13 cellular contexts compared by ENCODE assay signal in the genomic region with DNA sequence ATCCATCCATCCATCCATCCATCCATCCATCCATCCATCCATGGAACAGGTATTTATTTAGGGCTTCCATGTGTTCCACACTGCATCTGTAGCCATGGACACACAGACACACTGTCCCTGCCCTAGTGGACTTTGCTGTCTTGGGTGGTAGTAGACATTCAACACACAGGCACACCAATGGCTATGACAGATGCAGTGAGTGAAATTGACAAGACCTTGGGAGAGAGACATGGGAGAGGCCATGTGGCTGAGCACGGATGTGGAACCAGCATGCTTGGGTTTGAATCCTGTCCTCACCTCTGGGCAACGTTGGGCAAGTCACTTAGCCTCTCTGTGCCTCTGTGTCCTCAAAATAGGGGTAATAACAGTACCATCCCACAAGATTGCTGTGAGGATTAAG. TPM values are rescaled to one million over a fixed set of nuclear protein-coding genes. Genes with fewer than 3 reads are reported as not detected.
DNase-seq lines count a peak whose midpoint lies in the region; ATAC-seq and TF ChIP-seq lines count a peak whose summit lies in the region.
"Had no signal": no experiment of that assay in that cellular context is flagged by ENCODE, and none has a peak within 500 bp of the region (broad histone marks: within the 10 kb centered on the region; RNA-seq: fewer than 3 reads in every experiment).

No MANE protein-coding gene starts in this region.

- H3K36me3 Mint-ChIP-seq in activated CD4-positive, alpha-beta memory T cell treated with anti-CD3 and anti-CD28 coated beads, Interleukin-2, amount 10 ng/mL, durations not matched to agents 7 days and 5 days (ENCODE audit: low read depth), result peaks cover 4% of the 10 kb centered on the region
- H3K36me3 Mint-ChIP-seq in CD4-positive, alpha-beta T cell (ENCODE audit: low read depth), result no peaks in the 10 kb centered on the region

- H3K9me3 ChIP-seq in heart right ventricle (no peaks in the 10 kb centered on the region), esophagus muscularis mucosa (no peaks in the 10 kb centered on the region), upper lobe of left lung (no peaks in the 10 kb centered on the region)
- H3K9me3 ChIP-seq in CD4-positive, alpha-beta T cell (ENCODE audit: control insufficient read depth, low read length), result no peaks in the 10 kb centered on the region

- intact Hi-C loops in heart right ventricle (cut with DNase I) (loop anchor here in 5 of 10 donors (2.0 to 10.0 kb wide), 5 partner anchors 37 to 112 kb away; a partner anchor contains a TSS), Right ventricle myocardium inferior (cut with DNase I) (no loop called here), esophagus muscularis mucosa (cut with DNase I) (no loop called here)
- intact Hi-C loops in CD4-positive, alpha-beta T cell (cut with DNase I, micrococcal nuclease), result loop anchor here in 1 of 2 experiments (5.0 kb wide), 1 partner anchor 567 kb away; no protein-coding TSS in a partner anchor

- DNase-seq in heart right ventricle, result no peak
- no peak for DNase-seq in Right ventricle myocardium inferior (ENCODE audit: missing footprints)
- DNase-seq in esophagus muscularis mucosa (ENCODE audit: extremely low spot score), result no peak
- DNase-seq in upper lobe of left lung, result no peak
- DNase-seq in activated CD4-positive, alpha-beta memory T cell treated with anti-CD3 and anti-CD28 coated beads, Interleukin-2, amount 10 ng/mL, durations not matched to agents 7 days and 5 days, result no peak
- DNase-seq in CD4-positive, alpha-beta T cell, result no peak
- DNase-seq: activated naive CD8-positive, alpha-beta T cell treated with anti-CD3 and anti-CD28 coated beads for 36 hours; activated T-cell treated with anti-CD3 and anti-CD28 coated beads for 4 hours; NCI-H510A treated with DMSO at 0.1 percent for 48 hours had no signal

- POLR2A ChIA-PET in activated CD4-positive, alpha-beta memory T cell treated with anti-CD3 and anti-CD28 coated beads, Interleukin-2, amount 10 ng/mL, durations not matched to agents 7 days and 5 days (lab: Charles Lee), result no interaction called here
- POLR2A ChIA-PET in CD4-positive, alpha-beta T cell (lab: Charles Lee), result no interaction called here

- H3K27me3 Mint-ChIP-seq in activated CD4-positive, alpha-beta memory T cell treated with anti-CD3 and anti-CD28 coated beads, Interleukin-2, amount 10 ng/mL, durations not matched to agents 7 days and 5 days, result no peaks in the 10 kb centered on the region
- H3K27me3 Mint-ChIP-seq in CD4-positive, alpha-beta T cell, result no peaks in the 10 kb centered on the region
- H3K27me3 Mint-ChIP-seq: activated naive CD8-positive, alpha-beta T cell treated with anti-CD3 and anti-CD28 coated beads for 36 hours had no signal

- ATAC-seq in heart right ventricle (no peak), Right ventricle myocardium inferior (no peak), upper lobe of left lung (ENCODE audit: low FRiP score in 2 of 2) (no peak), GM18861 (IDR thresholded peaks at IDR 0.05; ENCODE audit: unreplicated experiment) (no peak)
- ATAC-seq in CD4-positive, alpha-beta T cell (ENCODE audit: poor library complexity), result no peak

- TF ChIP-seq EP300 in esophagus muscularis mucosa (IDR thresholded peaks at IDR 0.05) (no peak), upper lobe of left lung (IDR thresholded peaks at IDR 0.05) (no peak)

- CTCF ChIA-PET in activated CD4-positive, alpha-beta memory T cell treated with anti-CD3 and anti-CD28 coated beads, Interleukin-2, amount 10 ng/mL, durations not matched to agents 7 days and 5 days (lab: Charles Lee), result no interaction called here
- CTCF ChIA-PET in CD4-positive, alpha-beta T cell (lab: Charles Lee), result no interaction called here

- H3K4me1 Mint-ChIP-seq in activated CD4-positive, alpha-beta memory T cell treated with anti-CD3 and anti-CD28 coated beads, Interleukin-2, amount 10 ng/mL, durations not matched to agents 7 days and 5 days, result peaks cover 36% of the 10 kb centered on the region
- H3K4me1 Mint-ChIP-seq in CD4-positive, alpha-beta T cell (ENCODE audit: low read depth), result peaks cover 18% of the 10 kb centered on the region

- TF ChIP-seq POLR2A in esophagus muscularis mucosa (IDR thresholded peaks at IDR 0.05; ENCODE audit: low read depth), result no peak
- TF ChIP-seq POLR2A in upper lobe of left lung (IDR thresholded peaks at IDR 0.05), result no peak

- H3K4me3 ChIP-seq in heart right ventricle (no peak overlapping the region), esophagus muscularis mucosa (no peak overlapping the region), rectal smooth muscle tissue (ENCODE audit: low read length) (no peak overlapping the region), upper lobe of left lung (no peak overlapping the region)

- H3K27ac ChIP-seq in heart right ventricle, result peak overlapping the region; percentile 85 to 98 (median 92)
- H3K27ac ChIP-seq in esophagus muscularis mucosa (replicated peaks in 1 of 4), result peak overlapping the region; percentile 87 to 99 (median 92)
- peak overlapping the region; percentile 98 for H3K27ac ChIP-seq in rectal smooth muscle tissue (ENCODE audit: low read depth, low read length)
- H3K27ac ChIP-seq in upper lobe of left lung, result peak overlapping the region; percentile 80 to 89 (median 86)
- H3K27ac ChIP-seq in CD4-positive, alpha-beta T cell (ENCODE audit: low read depth, low read length), result no peak overlapping the region
- H3K27ac ChIP-seq: HL-60 had no signal

- H3K27ac Mint-ChIP-seq in activated CD4-positive, alpha-beta memory T cell treated with anti-CD3 and anti-CD28 coated beads, Interleukin-2, amount 10 ng/mL, durations not matched to agents 7 days and 5 days, result no peak overlapping the region
- no peak overlapping the region for H3K27ac Mint-ChIP-seq in CD4-positive, alpha-beta T cell
- H3K27ac Mint-ChIP-seq: activated naive CD8-positive, alpha-beta T cell treated with anti-CD3 and anti-CD28 coated beads for 36 hours had no signal

- no peak overlapping the region for H3K9ac ChIP-seq in rectal smooth muscle tissue (ENCODE audit: low read length)

- peaks cover 28 to 97% (median 66%) of the 10 kb centered on the region in 9 donors for H3K4me1 ChIP-seq in heart right ventricle
- H3K4me1 ChIP-seq in esophagus muscularis mucosa, result peaks cover 77 to 100% (median 97%) of the 10 kb centered on the region in 4 donors
- peaks cover 41% of the 10 kb centered on the region for H3K4me1 ChIP-seq in rectal smooth muscle tissue (ENCODE audit: control insufficient read depth, insufficient read depth, low read length)
- H3K4me1 ChIP-seq in upper lobe of left lung, result peaks cover 53 to 78% (median 69%) of the 10 kb centered on the region in 4 donors

- H3K4me3 Mint-ChIP-seq in activated CD4-positive, alpha-beta memory T cell treated with anti-CD3 and anti-CD28 coated beads, Interleukin-2, amount 10 ng/mL, durations not matched to agents 7 days and 5 days, result no peak overlapping the region
- H3K4me3 Mint-ChIP-seq in CD4-positive, alpha-beta T cell, result no peak overlapping the region
- H3K4me3 Mint-ChIP-seq: activated naive CD8-positive, alpha-beta T cell treated with anti-CD3 and anti-CD28 coated beads for 36 hours; T-helper 1 cell treated with Interleukin-12 subunit alpha and Interleukin-12 subunit beta and Interleukin-4 antibody, amounts not matched to agents 30 μg/mL and 1 μg/mL, for 36 hours had no signal

- whole genome bisulfite sequencing in heart right ventricle, 2 donors, result 81 to 82% methylated on average over 2 of the region's 2 CpGs
- WGBS in esophagus muscularis mucosa, result 65% methylated on average over 2 of the region's 2 CpGs
- WGBS in upper lobe of left lung, 2 donors, result 91 to 93% methylated on average over 2 of the region's 2 CpGs

- TF ChIP-seq CTCF in heart right ventricle (IDR thresholded peaks at IDR 0.05) (no peak), esophagus muscularis mucosa (IDR thresholded peaks at IDR 0.05) (no peak), upper lobe of left lung (IDR thresholded peaks at IDR 0.05) (no peak)
- TF ChIP-seq CTCF in CD4-positive, alpha-beta T cell (IDR thresholded peaks at IDR 0.05), result no peak

- H3K36me3 ChIP-seq in heart right ventricle (peaks cover 0 to 100% (median 85%) of the 10 kb centered on the region in 9 donors), esophagus muscularis mucosa (peaks cover 78 to 98% (median 94%) of the 10 kb centered on the region in 4 donors), rectal smooth muscle tissue (ENCODE audit: control insufficient read depth, insufficient read depth, low read length) (peaks cover 67% of the 10 kb centered on the region), upper lobe of left lung (peaks cover 24 to 87% (median 68%) of the 10 kb centered on the region in 4 donors)

- no peaks in the 10 kb centered on the region for H3K9me3 Mint-ChIP-seq in activated CD4-positive, alpha-beta memory T cell treated with anti-CD3 and anti-CD28 coated beads, Interleukin-2, amount 10 ng/mL, durations not matched to agents 7 days and 5 days
- H3K9me3 Mint-ChIP-seq in CD4-positive, alpha-beta T cell, result no peaks in the 10 kb centered on the region
- H3K9me3 Mint-ChIP-seq: activated naive CD8-positive, alpha-beta T cell treated with anti-CD3 and anti-CD28 coated beads for 36 hours; T-helper 1 cell treated with Interleukin-12 subunit alpha and Interleukin-12 subunit beta and Interleukin-4 antibody, amounts not matched to agents 30 μg/mL and 1 μg/mL, for 36 hours had no signal

- H3K27me3 ChIP-seq in heart right ventricle, result no peaks in the 10 kb centered on the region
- H3K27me3 ChIP-seq in esophagus muscularis mucosa, result no peaks in the 10 kb centered on the region
- no peaks in the 10 kb centered on the region for H3K27me3 ChIP-seq in rectal smooth muscle tissue (ENCODE audit: control insufficient read depth, insufficient read depth, low read length)
- no peaks in the 10 kb centered on the region for H3K27me3 ChIP-seq in upper lobe of left lung
- H3K27me3 ChIP-seq in CD4-positive, alpha-beta T cell (ENCODE audit: control insufficient read depth, insufficient read depth, low read length), result no peaks in the 10 kb centered on the region

RNA-seq across cellular contexts. Expression of a gene that starts 45.3 kb away (rescaled TPM):
- 100 to 1,000 TPM; 104 to 389 (median 181) TPM for total RNA-seq in heart right ventricle
- 100 to 1,000 TPM; 146 to 203 TPM for polyA plus RNA-seq in heart right ventricle
- total RNA-seq in Right ventricle myocardium inferior, result 194 TPM
- total RNA-seq in esophagus muscularis mucosa, result 100 to 1,000 TPM; 250 to 554 (median 444) TPM
- total RNA-seq in upper lobe of left lung, result 100 to 1,000 TPM in 5 of 6 donors, 10 to 100 TPM in 1; 96.4 to 480 (median 362) TPM
- total RNA-seq in activated CD4-positive, alpha-beta memory T cell treated with anti-CD3 and anti-CD28 coated beads, Interleukin-2, amount 10 ng/mL, durations not matched to agents 7 days and 5 days, result 100 to 1,000 TPM; 101 to 104 TPM
- total RNA-seq in CD4-positive, alpha-beta T cell, result 10 to 100 TPM; 26.1 to 27.9 TPM

RNA-seq across cellular contexts. Expression of a gene that starts 56.8 kb away (rescaled TPM):
- total RNA-seq in heart right ventricle, result 100 to 1,000 TPM; 532 to 861 (median 668) TPM
- 100 to 1,000 TPM; 360 to 823 TPM for polyA plus RNA-seq in heart right ventricle
- 966 TPM for total RNA-seq in Right ventricle myocardium inferior
- total RNA-seq in esophagus muscularis mucosa, result 1,000 to 10,000 TPM; 2,509 to 3,811 (median 3,170) TPM
- 100 to 1,000 TPM; 217 to 935 (median 648) TPM for total RNA-seq in upper lobe of left lung
- total RNA-seq in activated CD4-positive, alpha-beta memory T cell treated with anti-CD3 and anti-CD28 coated beads, Interleukin-2, amount 10 ng/mL, durations not matched to agents 7 days and 5 days, result 1 to 10 TPM; 5.8 to 6.0 TPM
- 1 to 10 TPM; 2.6 to 2.7 TPM for total RNA-seq in CD4-positive, alpha-beta T cell

Comparison
In these comparisons a context has a peak if more than half of its experiments do, and no peak if none do; other contexts are left out.
1. RNA of a gene that starts 56.8 kb away (total RNA-seq): 2,509 to 3,811 TPM in esophagus muscularis mucosa, 966 TPM in Right ventricle myocardium inferior (single experiment), 532 to 861 TPM in heart right ventricle and 217 to 935 TPM in upper lobe of left lung; 5.8 to 6.0 TPM in activated CD4-positive, alpha-beta memory T cell treated with anti-CD3 and anti-CD28 coated beads, Interleukin-2, amount 10 ng/mL, durations not matched to agents 7 days and 5 days and 2.6 to 2.7 TPM in CD4-positive, alpha-beta T cell; every median in the first group is over 10 times any median in the second.